14 cellular contexts compared by ENCODE assay signal in genomic region chr20:54172532-54172855, GRCh38. TPM values are rescaled to one million over a fixed set of nuclear protein-coding genes. Genes with fewer than 3 reads are reported as not detected.
DNase-seq lines count a peak whose midpoint lies in the region; ATAC-seq and TF ChIP-seq lines count a peak whose summit lies in the region.
"Had no signal": no experiment of that assay in that cellular context is flagged by ENCODE, and none has a peak within 500 bp of the region (broad histone marks: within the 10 kb centered on the region; RNA-seq: fewer than 3 reads in every experiment).

No MANE protein-coding gene starts in this region.

- intact Hi-C loops in Caco-2 (cut with micrococcal nuclease; ENCODE audit: unreplicated experiment) (no loop called here), breast epithelium (cut with DNase I; ENCODE audit: low total_unique reads) (no loop called here)
- intact Hi-C loops in naive thymus-derived CD4-positive, alpha-beta T cell (cut with micrococcal nuclease): no loop called here
- intact Hi-C loops in CD8-positive, alpha-beta T cell (cut with DNase I, micrococcal nuclease): no loop called here

- no peak overlapping the region for H3K9ac ChIP-seq in HUES6 (ENCODE audit: low read length)

- H3K27ac Mint-ChIP-seq in Caco-2 (ENCODE audit: unreplicated experiment): no peak overlapping the region
- H3K27ac Mint-ChIP-seq in naive thymus-derived CD4-positive, alpha-beta T cell: no peak overlapping the region
- no peak overlapping the region for H3K27ac Mint-ChIP-seq in CD8-positive, alpha-beta T cell
- H3K27ac Mint-ChIP-seq: CD4-positive, CD25-positive, alpha-beta regulatory T cell had no signal

- TF ChIP-seq POLR2A in breast epithelium (IDR thresholded peaks at IDR 0.05): no peak

- peaks cover 9% of the 10 kb centered on the region for H3K4me1 Mint-ChIP-seq in Caco-2 (ENCODE audit: low read depth, unreplicated experiment)
- peaks cover 11 to 27% (median 24%) of the 10 kb centered on the region in 7 donors for H3K4me1 Mint-ChIP-seq in naive thymus-derived CD4-positive, alpha-beta T cell
- H3K4me1 Mint-ChIP-seq in CD8-positive, alpha-beta T cell (ENCODE audit: low read depth): peaks cover 22% of the 10 kb centered on the region

- peaks cover 15% of the 10 kb centered on the region for H3K27me3 ChIP-seq in Caco-2 (replicated peaks; ENCODE audit: control insufficient read depth, insufficient read depth, low read length)
- peaks cover 78% of the 10 kb centered on the region for H3K27me3 ChIP-seq in HUES6 (ENCODE audit: control insufficient read depth, insufficient read depth, low read length)
- H3K27me3 ChIP-seq in breast epithelium: peaks cover 15 to 50% of the 10 kb centered on the region in 2 donors
- peaks cover 0 to 6% of the 10 kb centered on the region in 2 donors for H3K27me3 ChIP-seq in naive thymus-derived CD4-positive, alpha-beta T cell (ENCODE audit: control insufficient read depth in 2 of 2, insufficient read depth in 2 of 2, low read length in 2 of 2)
- peaks cover 27% of the 10 kb centered on the region for H3K27me3 ChIP-seq in CD8-positive, alpha-beta T cell (ENCODE audit: insufficient read depth, low read length)

- H3K36me3 Mint-ChIP-seq in Caco-2 (ENCODE audit: insufficient read depth, unreplicated experiment): no peaks in the 10 kb centered on the region
- peaks cover 0 to 3% (median 0%) of the 10 kb centered on the region in 5 donors for H3K36me3 Mint-ChIP-seq in naive thymus-derived CD4-positive, alpha-beta T cell
- H3K36me3 Mint-ChIP-seq in CD8-positive, alpha-beta T cell: no peaks in the 10 kb centered on the region
- H3K36me3 Mint-ChIP-seq: CD4-positive, CD25-positive, alpha-beta regulatory T cell had no signal

- no TSS peak for BruUV-seq in Caco-2 (replicated peaks; lab: Mats Ljungman, UMichigan)

- no peaks in the 10 kb centered on the region for H3K9me3 ChIP-seq in Caco-2
- no peaks in the 10 kb centered on the region for H3K9me3 ChIP-seq in HUES6 (ENCODE audit: control insufficient read depth, insufficient read depth, low read depth, low read length)
- H3K9me3 ChIP-seq in breast epithelium: no peaks in the 10 kb centered on the region
- no peaks in the 10 kb centered on the region for H3K9me3 ChIP-seq in naive thymus-derived CD4-positive, alpha-beta T cell (ENCODE audit: control insufficient read depth in 2 of 3, low read length in 3 of 3)
- H3K9me3 ChIP-seq in CD8-positive, alpha-beta T cell (ENCODE audit: low read length): no peaks in the 10 kb centered on the region

- DNase-seq in Caco-2 (no peak), breast epithelium (ENCODE audit: low spot score in 2 of 2) (no peak)
- no peak for DNase-seq in naive thymus-derived CD4-positive, alpha-beta T cell
- DNase-seq in activated CD8-positive, alpha-beta memory T cell treated with anti-CD3 and anti-CD28 coated beads for 24 hours: no peak
- DNase-seq in CD8-positive, alpha-beta T cell: no peak
- DNase-seq: activated naive CD4-positive, alpha-beta T cell treated with Interleukin-2 at 50 U/mL for 16 hours; CD4-positive, CD25-positive, alpha-beta regulatory T cell; erythroblast; Kasumi-1; NCI-H2029 treated with DMSO at 0.1 percent for 48 hours had no signal

- H3K27ac ChIP-seq in HUES6 (ENCODE audit: low read depth, low read length) (no peak overlapping the region), breast epithelium (no peak overlapping the region)
- no peak overlapping the region for H3K27ac ChIP-seq in naive thymus-derived CD4-positive, alpha-beta T cell (ENCODE audit: low read depth, low read length)
- H3K27ac ChIP-seq in CD8-positive, alpha-beta T cell (ENCODE audit: low read depth, low read length): no peak overlapping the region

- H3K4me1 ChIP-seq in Caco-2: peaks cover 19% of the 10 kb centered on the region
- peaks cover 14% of the 10 kb centered on the region for H3K4me1 ChIP-seq in HUES6 (ENCODE audit: control insufficient read depth, insufficient read depth, low read length)
- H3K4me1 ChIP-seq in breast epithelium: no peaks in the 10 kb centered on the region
- peaks cover 0 to 5% of the 10 kb centered on the region in 2 donors for H3K4me1 ChIP-seq in naive thymus-derived CD4-positive, alpha-beta T cell (ENCODE audit: control insufficient read depth in 2 of 2, insufficient read depth in 2 of 2, low read length in 2 of 2)
- H3K4me1 ChIP-seq in CD8-positive, alpha-beta T cell (ENCODE audit: insufficient read depth, low read length): peaks cover 23% of the 10 kb centered on the region

- no peak for ATAC-seq in naive thymus-derived CD4-positive, alpha-beta T cell
- ATAC-seq in esophagus mucosa: no peak
- no peak for ATAC-seq in CD8-positive, alpha-beta T cell

- H3K9me3 Mint-ChIP-seq in Caco-2 (ENCODE audit: unreplicated experiment): no peaks in the 10 kb centered on the region
- H3K9me3 Mint-ChIP-seq in naive thymus-derived CD4-positive, alpha-beta T cell: peaks cover 0 to 6% (median 0%) of the 10 kb centered on the region in 11 donors
- H3K9me3 Mint-ChIP-seq in CD8-positive, alpha-beta T cell: no peaks in the 10 kb centered on the region
- H3K9me3 Mint-ChIP-seq: central memory CD8-positive, alpha-beta T cell had no signal

- peak overlapping the region; percentile 70 for H3K4me3 Mint-ChIP-seq in Caco-2 (ENCODE audit: unreplicated experiment)
- H3K4me3 Mint-ChIP-seq in naive thymus-derived CD4-positive, alpha-beta T cell: peak overlapping the region in 7 of 10 donors; percentile 32 to 83 (median 47)
- no peak overlapping the region for H3K4me3 Mint-ChIP-seq in CD8-positive, alpha-beta T cell

- H3K36me3 ChIP-seq in Caco-2 (ENCODE audit: control insufficient read depth, insufficient read depth, low read length) (no peaks in the 10 kb centered on the region), HUES6 (ENCODE audit: control insufficient read depth, insufficient read depth, low read length) (no peaks in the 10 kb centered on the region), breast epithelium (no peaks in the 10 kb centered on the region)
- H3K36me3 ChIP-seq in naive thymus-derived CD4-positive, alpha-beta T cell (ENCODE audit: control insufficient read depth in 2 of 3, insufficient read depth in 3 of 3, low read length in 3 of 3): no peaks in the 10 kb centered on the region
- H3K36me3 ChIP-seq in CD8-positive, alpha-beta T cell (ENCODE audit: insufficient read depth, low read length): no peaks in the 10 kb centered on the region

- CTCF ChIA-PET in Caco-2 (lab: Charles Lee): no interaction called here
- CTCF ChIA-PET in naive thymus-derived CD4-positive, alpha-beta T cell (lab: Charles Lee): no interaction called here
- CTCF ChIA-PET in CD8-positive, alpha-beta T cell (lab: Charles Lee): no interaction called here

- no peak overlapping the region for H3K4me3 ChIP-seq in Caco-2 (ENCODE audit: low read depth, low read length)
- H3K4me3 ChIP-seq in HUES6 (ENCODE audit: low read depth, low read length): peak overlapping the region; percentile 42
- H3K4me3 ChIP-seq in breast epithelium: peak overlapping the region in 2 of 3 donors; percentile 40 to 61
- no peak overlapping the region for H3K4me3 ChIP-seq in naive thymus-derived CD4-positive, alpha-beta T cell (ENCODE audit: low read length)
- no peak overlapping the region for H3K4me3 ChIP-seq in CD8-positive, alpha-beta T cell (ENCODE audit: low read depth, low read length)

- POLR2A ChIA-PET in Caco-2 (lab: Charles Lee): interaction anchor here (0.5 kb wide), 1 partner anchor 62 kb away, joined by 3 read pairs; no protein-coding TSS in a partner anchor
- POLR2A ChIA-PET in naive thymus-derived CD4-positive, alpha-beta T cell (lab: Charles Lee): no interaction called here
- POLR2A ChIA-PET in CD8-positive, alpha-beta T cell (lab: Charles Lee): no interaction called here

- TF ChIP-seq CTCF in Caco-2 (IDR thresholded peaks at IDR 0.05; ENCODE audit: insufficient read depth in 1 of 2, low read depth in 1 of 2, low read length in 1 of 2, severe bottlenecking in 1 of 2, unreplicated experiment in 1 of 2): no peak
- TF ChIP-seq CTCF in breast epithelium (IDR thresholded peaks at IDR 0.05): no peak
- no peak for TF ChIP-seq CTCF in CD8-positive, alpha-beta T cell (IDR thresholded peaks at IDR 0.05)

- peaks cover 67% of the 10 kb centered on the region for H3K27me3 Mint-ChIP-seq in Caco-2 (ENCODE audit: insufficient read depth, unreplicated experiment)
- H3K27me3 Mint-ChIP-seq in naive thymus-derived CD4-positive, alpha-beta T cell: peaks cover 74 to 84% (median 78%) of the 10 kb centered on the region in 5 donors
- peaks cover 81% of the 10 kb centered on the region for H3K27me3 Mint-ChIP-seq in CD8-positive, alpha-beta T cell (ENCODE audit: low read depth)

RNA-seq across cellular contexts. Expression of gene CYP24A1, which starts 1.3 kb away (rescaled TPM):
- total RNA-seq in Caco-2 (2022) (3.6 and 3.7 TPM in 2 replicates), breast epithelium (1 to 10 TPM in 2 of 3 donors, not detected in 1; 2.0 to 6.4 TPM), esophagus mucosa (1.3 TPM)
- under 1 TPM in 1 of 5 experiments, not detected in 4; 0.78 TPM for total RNA-seq in naive thymus-derived CD4-positive, alpha-beta T cell
- not detected for polyA plus RNA-seq in naive thymus-derived CD4-positive, alpha-beta T cell
- not detected for total RNA-seq in CD8-positive, alpha-beta T cell
- total RNA-seq: mucosa of gallbladder had no signal

RNA-seq across cellular contexts. Expression of gene PFDN4, which starts 35.4 kb away (rescaled TPM):
- 86.7 and 93.4 TPM in 2 replicates for total RNA-seq in Caco-2 (2022)
- 10 to 100 TPM; 41.0 to 57.7 (median 52.1) TPM for total RNA-seq in breast epithelium
- 10 to 100 TPM; 14.6 to 30.4 (median 17.7) TPM for total RNA-seq in naive thymus-derived CD4-positive, alpha-beta T cell
- polyA plus RNA-seq in naive thymus-derived CD4-positive, alpha-beta T cell: 10 to 100 TPM; 26.4 to 46.5 TPM
- total RNA-seq in esophagus mucosa: 19.0 TPM
- total RNA-seq in CD8-positive, alpha-beta T cell: 10 to 100 TPM; 19.2 to 20.2 TPM

Comparison
In these comparisons a context has a peak if more than half of its experiments do, and no peak if none do; other contexts are left out.
1. H3K4me3 ChIP-seq: peak in HUES6 (single experiment) and breast epithelium (2 of 3); none in Caco-2 (single experiment), naive thymus-derived CD4-positive, alpha-beta T cell (single experiment) and CD8-positive, alpha-beta T cell (single experiment).